In genomic region chr1:41361028-41361494, GRCh38 we compare ENCODE assay signal across 8 cellular contexts. TPM values are rescaled to one million over a fixed set of nuclear protein-coding genes. Genes with fewer than 3 reads are reported as not detected.
A peak's percentile ranks its signal among the peaks of the same experiment; 100 is the strongest.
DNase-seq lines count a peak whose midpoint lies in the region; ATAC-seq and TF ChIP-seq lines count a peak whose summit lies in the region.

Gene FOXO6, plus strand, starts transcription at chr1:41361434.

- TF ChIP-seq CTCF in NB4 (IDR thresholded peaks at IDR 0.05; ENCODE audit: low read depth, low read length) (peak; percentile 33), glutamatergic neuron (IDR thresholded peaks at IDR 0.05; ENCODE audit: partially characterized antibody, unreplicated experiment) (peak; percentile 86), omental fat pad (IDR thresholded peaks at IDR 0.05) (no peak), testis (IDR thresholded peaks at IDR 0.05) (peak; percentile 24 to 58 (median 36))

- DNase-seq in GF-D8 (lab: John Stamatoyannopoulos, UW) (peak; percentile 20), NB4 (ENCODE audit: low read depth) (peak; percentile 94), glutamatergic neuron (peak; percentile 97), omental fat pad (ENCODE audit: low spot score) (peak; percentile 98), testis (peak; percentile 100)

- H3K9me3 ChIP-seq in testis = no peaks in the 10 kb centered on the region

- no peaks in the 10 kb centered on the region for H3K27me3 ChIP-seq in testis

- no peaks in the 10 kb centered on the region for H3K9me3 Mint-ChIP-seq in activated naive CD8-positive, alpha-beta T cell (ENCODE audit: low read depth)
- peaks cover 10% of the 10 kb centered on the region for H3K9me3 Mint-ChIP-seq in glutamatergic neuron (ENCODE audit: unreplicated experiment)

- 0 to 1% methylated on average over 9 to 49 of the region's 56 CpGs for WGBS in testis, 2 donors

- ATAC-seq in HG02588 (IDR thresholded peaks at IDR 0.05; ENCODE audit: unreplicated experiment) = peak; percentile 89
- peak; percentile 88 for ATAC-seq in SK-N-SH treated with all-trans-retinoic acid at 6 μM for 48 hours
- peak; percentile 93 for ATAC-seq in omental fat pad (ENCODE audit: low FRiP score)

- no peak for TF ChIP-seq POLR2A in NB4 (IDR thresholded peaks at IDR 0.05; ENCODE audit: extremely low read depth, insufficient read length)
- TF ChIP-seq POLR2A in testis (IDR thresholded peaks at IDR 0.05) = no peak

- no peak within 1 kb of the TSS for H3K27ac Mint-ChIP-seq in activated naive CD8-positive, alpha-beta T cell
- H3K27ac Mint-ChIP-seq in glutamatergic neuron (ENCODE audit: unreplicated experiment) = no peak within 1 kb of the TSS

- intact Hi-C loops in testis (cut with DNase I; ENCODE audit: low total_unique reads) = no loop called here

- H3K4me3 ChIP-seq in NB4 (ENCODE audit: low read depth, low read length) (no peak within 1 kb of the TSS), testis (peak within 1 kb of the TSS; percentile 55 to 58)

- H3K27ac ChIP-seq in testis = peak within 1 kb of the TSS; percentile 50 to 72

- no peaks in the 10 kb centered on the region for H3K36me3 Mint-ChIP-seq in activated naive CD8-positive, alpha-beta T cell
- H3K36me3 Mint-ChIP-seq in glutamatergic neuron (ENCODE audit: unreplicated experiment) = no peaks in the 10 kb centered on the region

- H3K4me3 Mint-ChIP-seq in activated naive CD8-positive, alpha-beta T cell = peak within 1 kb of the TSS; percentile 81
- peak within 1 kb of the TSS; percentile 84 for H3K4me3 Mint-ChIP-seq in glutamatergic neuron (ENCODE audit: unreplicated experiment)

- H3K36me3 ChIP-seq in testis (ENCODE audit: low read depth, missing control alignments) = no peaks in the 10 kb centered on the region

- peaks cover 24% of the 10 kb centered on the region for H3K4me1 Mint-ChIP-seq in activated naive CD8-positive, alpha-beta T cell (ENCODE audit: low read depth)
- peaks cover 47% of the 10 kb centered on the region for H3K4me1 Mint-ChIP-seq in glutamatergic neuron (ENCODE audit: low read depth, unreplicated experiment)

- H3K4me1 ChIP-seq in testis = peaks cover 18% of the 10 kb centered on the region

- peaks cover 6% of the 10 kb centered on the region for H3K27me3 Mint-ChIP-seq in activated naive CD8-positive, alpha-beta T cell
- peaks cover 6% of the 10 kb centered on the region for H3K27me3 Mint-ChIP-seq in glutamatergic neuron (ENCODE audit: unreplicated experiment)

TF ChIP-seq in SK-N-SH treated with all-trans-retinoic acid at 6 μM for 48 hours, 23 proteins besides CTCF, POLR2A, EP300 and RAD21:
- no peak for TF ChIP-seq ISL1 (CRISPR knock-in tag; IDR thresholded peaks at IDR 0.05)
- no peak for TF ChIP-seq ZFP30 (CRISPR knock-in tag; IDR thresholded peaks at IDR 0.05)
- no peak for TF ChIP-seq ESRRG (CRISPR knock-in tag; IDR thresholded peaks at IDR 0.05)
- TF ChIP-seq, protein P1, sequence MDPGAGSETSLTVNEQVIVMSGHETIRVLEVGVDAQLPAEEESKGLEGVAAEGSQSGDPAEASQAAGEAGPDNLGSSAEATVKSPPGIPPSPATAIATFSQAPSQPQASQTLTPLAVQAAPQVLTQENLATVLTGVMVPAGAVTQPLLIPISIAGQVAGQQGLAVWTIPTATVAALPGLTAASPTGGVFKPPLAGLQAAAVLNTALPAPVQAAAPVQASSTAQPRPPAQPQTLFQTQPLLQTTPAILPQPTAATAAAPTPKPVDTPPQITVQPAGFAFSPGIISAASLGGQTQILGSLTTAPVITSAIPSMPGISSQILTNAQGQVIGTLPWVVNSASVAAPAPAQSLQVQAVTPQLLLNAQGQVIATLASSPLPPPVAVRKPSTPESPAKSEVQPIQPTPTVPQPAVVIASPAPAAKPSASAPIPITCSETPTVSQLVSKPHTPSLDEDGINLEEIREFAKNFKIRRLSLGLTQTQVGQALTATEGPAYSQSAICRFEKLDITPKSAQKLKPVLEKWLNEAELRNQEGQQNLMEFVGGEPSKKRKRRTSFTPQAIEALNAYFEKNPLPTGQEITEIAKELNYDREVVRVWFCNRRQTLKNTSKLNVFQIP (CRISPR knock-in tag; IDR thresholded peaks at IDR 0.05; ENCODE audit: borderline replicate concordance, low read depth) = no peak
- TF ChIP-seq CSDC2 (CRISPR knock-in tag; IDR thresholded peaks at IDR 0.05) = no peak
- no peak for TF ChIP-seq GLIS3 (CRISPR knock-in tag; IDR thresholded peaks at IDR 0.05)
- no peak for TF ChIP-seq BACH2 (CRISPR knock-in tag; IDR thresholded peaks at IDR 0.05; ENCODE audit: borderline replicate concordance)
- no peak for TF ChIP-seq OSR1 (CRISPR knock-in tag; IDR thresholded peaks at IDR 0.05)
- TF ChIP-seq RARB (CRISPR knock-in tag; IDR thresholded peaks at IDR 0.05) = no peak
- no peak for TF ChIP-seq PPARA (CRISPR knock-in tag; IDR thresholded peaks at IDR 0.05; ENCODE audit: borderline replicate concordance)
- no peak for TF ChIP-seq SNAI2 (CRISPR knock-in tag; IDR thresholded peaks at IDR 0.05)
- TF ChIP-seq ZNF70 (CRISPR knock-in tag; IDR thresholded peaks at IDR 0.05) = no peak
- TF ChIP-seq, protein P2, sequence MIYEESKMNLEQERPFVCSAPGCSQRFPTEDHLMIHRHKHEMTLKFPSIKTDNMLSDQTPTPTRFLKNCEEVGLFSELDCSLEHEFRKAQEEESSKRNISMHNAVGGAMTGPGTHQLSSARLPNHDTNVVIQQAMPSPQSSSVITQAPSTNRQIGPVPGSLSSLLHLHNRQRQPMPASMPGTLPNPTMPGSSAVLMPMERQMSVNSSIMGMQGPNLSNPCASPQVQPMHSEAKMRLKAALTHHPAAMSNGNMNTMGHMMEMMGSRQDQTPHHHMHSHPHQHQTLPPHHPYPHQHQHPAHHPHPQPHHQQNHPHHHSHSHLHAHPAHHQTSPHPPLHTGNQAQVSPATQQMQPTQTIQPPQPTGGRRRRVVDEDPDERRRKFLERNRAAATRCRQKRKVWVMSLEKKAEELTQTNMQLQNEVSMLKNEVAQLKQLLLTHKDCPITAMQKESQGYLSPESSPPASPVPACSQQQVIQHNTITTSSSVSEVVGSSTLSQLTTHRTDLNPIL (CRISPR knock-in tag; IDR thresholded peaks at IDR 0.05; ENCODE audit: low read depth) = no peak
- no peak for TF ChIP-seq CSRNP3 (CRISPR knock-in tag; IDR thresholded peaks at IDR 0.05)
- TF ChIP-seq TOX (CRISPR knock-in tag; IDR thresholded peaks at IDR 0.05; ENCODE audit: borderline replicate concordance) = no peak
- TF ChIP-seq PATZ1 (CRISPR knock-in tag; IDR thresholded peaks at IDR 0.05; ENCODE audit: borderline replicate concordance) = no peak

RNA-seq across cellular contexts. Expression of gene FOXO6, which starts in this region (rescaled TPM):
- total RNA-seq in glutamatergic neuron (ENCODE audit: unreplicated experiment) = 11.7 TPM
- total RNA-seq in omental fat pad = under 1 TPM in 3 of 4 donors, not detected in 1; 0.12 to 0.93 (median 0.31) TPM
- total RNA-seq in testis = 1 to 10 TPM; 3.8 to 4.5 TPM
- 2.4 TPM for polyA plus RNA-seq in testis (ENCODE audit: insufficient read depth, low read depth, low replicate concordance)

Comparison
In these comparisons a context has a peak if more than half of its experiments do, and no peak if none do; other contexts are left out.
1. Peak in DNase-seq and ATAC-seq in omental fat pad; RNA of the gene not detected or under 1 TPM.
2. DNase-seq: peak in every context shown above with its lines; median percentile 100 in testis; 98 in omental fat pad; 97 in glutamatergic neuron; 94 in NB4; 20 in GF-D8.
3. CTCF ChIP-seq: peak in NB4 (single experiment), glutamatergic neuron (single experiment) and testis (3 of 3); none in omental fat pad (0 of 3).
4. Peak in every context shown above with its lines, with median percentiles within 50 percentile points of each other: ATAC-seq.